Comparison of ENCODE assay signal across 23 cellular contexts in the genomic region with DNA sequence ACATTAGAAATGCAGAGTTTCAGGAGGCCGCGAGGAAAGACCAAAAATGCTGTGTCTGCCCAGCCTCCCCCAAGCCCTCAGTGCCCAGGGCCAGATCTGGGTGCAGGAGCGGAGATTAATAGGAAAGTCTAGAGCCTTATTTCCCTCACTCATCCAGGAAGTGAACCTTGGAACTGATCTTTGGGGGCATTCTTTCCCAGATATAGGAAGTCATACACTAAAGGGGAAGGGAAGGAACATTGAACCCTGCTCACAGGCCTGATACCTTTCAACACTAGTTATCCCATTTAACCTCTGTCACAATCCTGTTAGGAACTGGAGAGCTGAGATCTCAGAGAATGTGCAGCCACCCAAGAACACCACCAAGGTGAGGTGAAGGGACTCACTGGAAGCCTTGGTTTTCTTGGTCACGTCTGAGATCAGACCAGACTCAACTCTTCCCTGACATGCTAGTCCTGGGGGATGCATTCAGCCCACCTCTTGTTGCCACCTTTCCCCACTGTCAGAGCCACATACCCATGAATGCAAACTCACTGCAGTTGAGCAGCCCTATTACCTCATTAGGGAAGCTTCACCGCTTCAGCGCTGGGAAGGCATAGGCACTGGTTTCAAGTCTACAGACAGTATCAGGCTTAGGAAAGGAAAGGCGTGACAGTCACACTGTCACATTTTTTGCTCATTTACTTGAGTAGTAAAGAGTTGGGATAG.
DNase-seq lines count a peak whose midpoint lies in the region; ATAC-seq and TF ChIP-seq lines count a peak whose summit lies in the region.
"Had no signal": no experiment of that assay in that cellular context is flagged by ENCODE, and none has a peak within 500 bp of the region (broad histone marks: within the 10 kb centered on the region; RNA-seq: fewer than 3 reads in every experiment).

No MANE protein-coding gene starts in this region.

- no peak overlapping the region for H4K91ac ChIP-seq in neuronal stem cell (ENCODE audit: low read depth, low read length, poor library complexity)

- H3K23ac ChIP-seq in neuronal stem cell (ENCODE audit: low read depth, low read length, poor library complexity): no peak overlapping the region

- H3K4me2 ChIP-seq in neuronal stem cell (ENCODE audit: insufficient read depth, low read length, poor library complexity, severe bottlenecking): no peak overlapping the region
- H3K4me2 ChIP-seq: BLaER1 had no signal

- no peak for TF ChIP-seq POLR2A in uterus (IDR thresholded peaks at IDR 0.05)

- ATAC-seq in HG03196 (IDR thresholded peaks at IDR 0.05; ENCODE audit: unreplicated experiment): no peak

- DNase-seq in A673 (ENCODE audit: low spot score) (peak; percentile 36), glutamatergic neuron (no peak), neuronal stem cell (ENCODE audit: low spot score) (peak; percentile 11), uterus (no peak), GDM1 (lab: John Stamatoyannopoulos, UW) (no peak)
- DNase-seq: CD4-positive, CD25-positive, alpha-beta regulatory T cell; DMS153; GM23248; HCEC 1CT; KBM-7; MG63; NCI-H1105 treated with DMSO at 0.1 percent for 48 hours; NCI-H146; NCI-H2029; NCI-H446 treated with DMSO at 0.1 percent for 48 hours; NCI-H526; OCI-M1; Peyer's patch; SHP77 treated with DMSO at 0.1 percent for 48 hours had no signal

- BruUV-seq in A673 (replicated peaks; lab: Mats Ljungman, UMichigan): no TSS peak

- H3K18ac ChIP-seq in neuronal stem cell (ENCODE audit: low read length): no peak overlapping the region

- H3K4me1 ChIP-seq in A673 (ENCODE audit: insufficient read depth, low read length, poor library complexity, severe bottlenecking) (peaks cover 19% of the 10 kb centered on the region), HUES64 (ENCODE audit: insufficient read depth, low read length) (peaks cover 40% of the 10 kb centered on the region), neuronal stem cell (ENCODE audit: control insufficient read depth in 2 of 2, insufficient read depth in 1 of 2, low read depth in 1 of 2, low read length in 2 of 2) (peaks cover 8 to 11% of the 10 kb centered on the region in 2 donors), uterus (no peaks in the 10 kb centered on the region)
- H3K4me1 ChIP-seq: BLaER1, Peyer's patch had no signal

- no peaks in the 10 kb centered on the region for H3K9me3 Mint-ChIP-seq in glutamatergic neuron (ENCODE audit: unreplicated experiment)
- H3K9me3 Mint-ChIP-seq: CD4-positive, CD25-positive, alpha-beta regulatory T cell had no signal

- H3K4ac ChIP-seq in neuronal stem cell (ENCODE audit: low read length): no peak overlapping the region

- H2BK120ac ChIP-seq in neuronal stem cell (ENCODE audit: low read depth, low read length): no peak overlapping the region

- H3K9ac ChIP-seq in HUES64 (ENCODE audit: low read depth, low read length) (no peak overlapping the region), neuronal stem cell (ENCODE audit: low read depth, low read length, poor library complexity) (no peak overlapping the region)
- H3K9ac ChIP-seq: BLaER1, GM23248 had no signal

- H3K4me1 Mint-ChIP-seq in glutamatergic neuron (ENCODE audit: low read depth, unreplicated experiment): peaks cover 7% of the 10 kb centered on the region
- H3K4me1 Mint-ChIP-seq: CD4-positive, CD25-positive, alpha-beta regulatory T cell had no signal

- H3K9me3 ChIP-seq in A673 (ENCODE audit: low read depth, low read length, poor library complexity, severe bottlenecking) (no peaks in the 10 kb centered on the region), HUES64 (ENCODE audit: insufficient read depth, low read depth, low read length) (no peaks in the 10 kb centered on the region), neuronal stem cell (replicated peaks in 1 of 2; ENCODE audit: control insufficient read depth in 2 of 2, insufficient read depth in 1 of 2, low read depth in 1 of 2, low read length in 2 of 2) (peaks cover 0 to 3% of the 10 kb centered on the region in 2 donors), uterus (no peaks in the 10 kb centered on the region)
- H3K9me3 ChIP-seq: BLaER1, MG63, Peyer's patch had no signal

- H2AK5ac ChIP-seq in neuronal stem cell (ENCODE audit: low read depth, low read length): no peak overlapping the region

- no peak overlapping the region for H2BK15ac ChIP-seq in neuronal stem cell (ENCODE audit: low read length)

- no peak overlapping the region for H2BK12ac ChIP-seq in neuronal stem cell (ENCODE audit: low read length)

- no peak for TF ChIP-seq CTCF in A673 (conservative IDR thresholded peaks at IDR 0.05; ENCODE audit: low read depth, low read length)
- TF ChIP-seq CTCF in glutamatergic neuron (IDR thresholded peaks at IDR 0.05; ENCODE audit: partially characterized antibody, unreplicated experiment): no peak
- no peak for TF ChIP-seq CTCF in uterus (IDR thresholded peaks at IDR 0.05)

- CTCF ChIA-PET in A673 (lab: Charles Lee): no interaction called here

- no peak overlapping the region for H2AFZ ChIP-seq in neuronal stem cell (ENCODE audit: low read length)
- H2AFZ ChIP-seq: GM23248 had no signal

- peaks cover under 1% of the 10 kb centered on the region for H3K79me1 ChIP-seq in neuronal stem cell (ENCODE audit: low read depth, low read length)

- H3K4me3 ChIP-seq in A673 (ENCODE audit: low read depth, low read length, poor library complexity, severe bottlenecking): no peak overlapping the region
- no peak overlapping the region for H3K4me3 ChIP-seq in HUES64 (ENCODE audit: low read length)
- no peak overlapping the region for H3K4me3 ChIP-seq in neuronal stem cell (ENCODE audit: low read length in 2 of 2)
- no peak overlapping the region for H3K4me3 ChIP-seq in uterus
- H3K4me3 ChIP-seq: BLaER1, GM23248, MG63, Peyer's patch had no signal

- intact Hi-C loops in A673 (cut with micrococcal nuclease; ENCODE audit: unreplicated experiment) (no loop called here), uterus (cut with DNase I; ENCODE audit: low total_unique reads) (no loop called here)

- H3K36me3 Mint-ChIP-seq in glutamatergic neuron (ENCODE audit: unreplicated experiment): no peaks in the 10 kb centered on the region
- H3K36me3 Mint-ChIP-seq: CD4-positive, CD25-positive, alpha-beta regulatory T cell had no signal

- no peak overlapping the region for H3K27ac ChIP-seq in A673 (ENCODE audit: low read depth, low read length, poor library complexity, severe bottlenecking)
- peak overlapping the region; percentile 38; the same call in 1 of the 2 replicates for H3K27ac ChIP-seq in HUES64 (ENCODE audit: low read depth, low read length)
- no peak overlapping the region for H3K27ac ChIP-seq in neuronal stem cell (replicated peaks; ENCODE audit: low read length)
- H3K27ac ChIP-seq in uterus: no peak overlapping the region
- H3K27ac ChIP-seq: BLaER1, GM23248, HL-60, Peyer's patch had no signal

- WGBS in HUES64: 94% methylated on average over 7 of the region's 7 CpGs
- no CpG with 5 or more reads among the region's 7 CpGs for WGBS in neuronal stem cell (ENCODE audit: extremely low coverage in 2 of 2, insufficient read length in 2 of 2, insufficient replicate concordance in 1 of 2), 2 donors

- H4K8ac ChIP-seq in neuronal stem cell (ENCODE audit: low read depth, low read length): peak overlapping the region; percentile 44

- H3K27me3 Mint-ChIP-seq in glutamatergic neuron (ENCODE audit: unreplicated experiment): no peaks in the 10 kb centered on the region
- H3K27me3 Mint-ChIP-seq: CD4-positive, CD25-positive, alpha-beta regulatory T cell had no signal

- no peak overlapping the region for H2BK5ac ChIP-seq in neuronal stem cell (ENCODE audit: low read length)

- H3K27me3 ChIP-seq in A673 (replicated peaks; ENCODE audit: insufficient read depth, low read depth, low read length, poor library complexity) (no peaks in the 10 kb centered on the region), HUES64 (ENCODE audit: insufficient read depth, low read length) (no peaks in the 10 kb centered on the region), neuronal stem cell (ENCODE audit: control insufficient read depth in 3 of 3, insufficient read depth in 3 of 3, low read depth in 1 of 3, low read length in 3 of 3) (no peaks in the 10 kb centered on the region), uterus (no peaks in the 10 kb centered on the region)
- H3K27me3 ChIP-seq: BLaER1, MG63, Peyer's patch had no signal

- H3K4me3 Mint-ChIP-seq in glutamatergic neuron (ENCODE audit: unreplicated experiment): no peak overlapping the region
- H3K4me3 Mint-ChIP-seq: CD4-positive, CD25-positive, alpha-beta regulatory T cell had no signal

- peak overlapping the region; percentile 11 for H3K27ac Mint-ChIP-seq in glutamatergic neuron (ENCODE audit: unreplicated experiment)
- H3K27ac Mint-ChIP-seq: CD4-positive, CD25-positive, alpha-beta regulatory T cell had no signal

- POLR2A ChIA-PET in A673 (lab: Charles Lee; ENCODE audit: low non-redundant PET): interaction anchor here (0.5 kb wide), 1 partner anchor 113 kb away, joined by 3 read pairs; no protein-coding TSS in a partner anchor

- H3K36me3 ChIP-seq in A673 (ENCODE audit: insufficient read depth, low read length, poor library complexity, severe bottlenecking): peaks cover 3% of the 10 kb centered on the region
- no peaks in the 10 kb centered on the region for H3K36me3 ChIP-seq in HUES64 (ENCODE audit: insufficient read depth, low read length)
- peaks cover 0 to 37% of the 10 kb centered on the region in 2 donors for H3K36me3 ChIP-seq in neuronal stem cell (replicated peaks in 1 of 2; ENCODE audit: control insufficient read depth in 2 of 2, insufficient read depth in 2 of 2, low read length in 2 of 2)
- no peaks in the 10 kb centered on the region for H3K36me3 ChIP-seq in uterus
- H3K36me3 ChIP-seq: MG63, Peyer's patch had no signal

- H3K14ac ChIP-seq in neuronal stem cell (ENCODE audit: low read length): no peak overlapping the region

Comparison
In these comparisons a context has a peak if more than half of its experiments do, and no peak if none do; other contexts are left out.
1. DNase-seq: peak in A673 (single experiment) and neuronal stem cell (single experiment); none in glutamatergic neuron (single experiment), uterus (0 of 2) and GDM1 (single experiment).